In the genomic region with DNA sequence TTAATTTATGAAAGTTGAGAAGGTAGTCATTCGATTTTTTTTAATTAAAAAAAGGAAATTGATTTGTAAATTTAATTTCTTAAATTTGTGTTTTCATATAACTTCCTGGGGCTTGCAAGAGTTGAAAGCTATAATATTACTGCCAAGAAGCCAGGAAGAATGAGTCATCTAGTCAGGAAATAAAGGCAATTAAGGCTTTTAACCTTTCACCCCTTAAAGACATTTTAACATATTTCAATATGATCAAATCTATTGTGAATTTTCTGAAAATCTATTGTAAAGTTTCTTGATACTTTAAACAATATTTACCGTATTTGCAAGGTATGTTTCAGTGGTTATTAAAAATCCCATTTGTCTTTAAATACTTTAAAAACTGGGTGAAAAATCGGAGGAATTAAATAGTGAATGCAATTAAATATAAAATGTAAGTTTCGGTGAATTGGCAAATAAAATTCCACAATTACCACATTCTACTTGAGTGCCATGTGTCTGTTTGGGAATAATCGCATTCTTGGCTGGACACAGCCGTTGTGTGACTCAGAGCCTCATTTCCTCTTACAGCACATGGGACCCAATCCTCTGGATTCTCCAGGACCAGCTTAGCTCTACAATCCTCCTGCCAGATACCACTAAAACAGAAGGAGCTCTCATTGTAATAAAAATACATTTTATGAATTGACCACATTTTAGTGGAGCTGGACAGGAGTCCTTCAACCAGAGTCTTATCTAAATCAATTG, we compare ENCODE assay signal across 14 cellular contexts.
DNase-seq lines count a peak whose midpoint lies in the region; ATAC-seq and TF ChIP-seq lines count a peak whose summit lies in the region.
"Had no signal": no experiment of that assay in that cellular context is flagged by ENCODE, and none has a peak within 500 bp of the region (broad histone marks: within the 10 kb centered on the region; RNA-seq: fewer than 3 reads in every experiment).

No MANE protein-coding gene starts in this region.

- no peak overlapping the region for H3K9ac ChIP-seq in fibroblast of lung (ENCODE audit: insufficient read depth, low read length)
- no peak overlapping the region for H3K9ac ChIP-seq in smooth muscle cell (ENCODE audit: low read depth)

- H3K36me3 Mint-ChIP-seq in activated T-cell treated with anti-CD3 and anti-CD28 coated beads, Interleukin-2, amount 50 U/mL, for 4 hours (ENCODE audit: insufficient read depth): no peaks in the 10 kb centered on the region
- H3K36me3 Mint-ChIP-seq: activated naive CD8-positive, alpha-beta T cell had no signal

- H3K36me3 ChIP-seq in RWPE2 (ENCODE audit: low read depth): no peaks in the 10 kb centered on the region
- no peaks in the 10 kb centered on the region for H3K36me3 ChIP-seq in fibroblast of lung (ENCODE audit: control insufficient read depth, insufficient read depth, low read length)
- H3K36me3 ChIP-seq in smooth muscle cell (ENCODE audit: low read depth): no peaks in the 10 kb centered on the region

- H4K20me1 ChIP-seq in fibroblast of lung (ENCODE audit: control insufficient read depth, extremely low read depth, insufficient read depth, low read length): no peaks in the 10 kb centered on the region
- H4K20me1 ChIP-seq in smooth muscle cell (ENCODE audit: low read depth): no peaks in the 10 kb centered on the region

- peak; percentile 98 for ATAC-seq in RWPE2 (ENCODE audit: low read depth)
- no peak for ATAC-seq in activated T-cell treated with anti-CD3 and anti-CD28 coated beads, Interleukin-2, amount 50 U/mL, for 4 hours

- H3K4me2 ChIP-seq in fibroblast of lung (ENCODE audit: extremely low read depth, insufficient read depth, low read length) (no peak overlapping the region), smooth muscle cell (peak overlapping the region; percentile 7)

- H3K9me3 ChIP-seq in RWPE2 (ENCODE audit: severe bottlenecking) (no peaks in the 10 kb centered on the region), fibroblast of lung (ENCODE audit: control insufficient read depth, insufficient read depth, low read depth, low read length) (no peaks in the 10 kb centered on the region), smooth muscle cell (replicated peaks; ENCODE audit: low read depth) (no peaks in the 10 kb centered on the region)

- H3K27me3 Mint-ChIP-seq in activated T-cell treated with anti-CD3 and anti-CD28 coated beads, Interleukin-2, amount 50 U/mL, for 4 hours (ENCODE audit: low read depth): no peaks in the 10 kb centered on the region
- H3K27me3 Mint-ChIP-seq: activated CD4-positive, alpha-beta memory T cell treated with anti-CD3 and anti-CD28 coated beads, Interleukin-2, amount 10 ng/mL, durations not matched to agents 7 days and 5 days; activated naive CD8-positive, alpha-beta T cell had no signal

- peaks cover 13% of the 10 kb centered on the region for H3K9me3 Mint-ChIP-seq in activated T-cell treated with anti-CD3 and anti-CD28 coated beads, Interleukin-2, amount 50 U/mL, for 4 hours
- H3K9me3 Mint-ChIP-seq: endodermal cell had no signal

- no peaks in the 10 kb centered on the region for H3F3A ChIP-seq in smooth muscle cell (ENCODE audit: low read depth)

- 60% methylated on average over 6 of the region's 6 CpGs for WGBS in smooth muscle cell (ENCODE audit: low lambda C conversion rate)

- peaks cover 45% of the 10 kb centered on the region for H3K4me1 ChIP-seq in RWPE2 (ENCODE audit: insufficient read depth, poor library complexity, severe bottlenecking)
- no peaks in the 10 kb centered on the region for H3K4me1 ChIP-seq in fibroblast of lung (ENCODE audit: control insufficient read depth, extremely low read depth, insufficient read depth, low read length)
- H3K4me1 ChIP-seq in smooth muscle cell (ENCODE audit: low read depth): no peaks in the 10 kb centered on the region

- H3K27ac ChIP-seq in RWPE2 (ENCODE audit: poor library complexity, severe bottlenecking) (peak overlapping the region; percentile 97), fibroblast of lung (ENCODE audit: insufficient read depth, low read length) (peak overlapping the region; percentile 8), smooth muscle cell (ENCODE audit: low read depth) (no peak overlapping the region)

- H3K27me3 ChIP-seq in RWPE2 (ENCODE audit: insufficient read depth, poor library complexity, severe bottlenecking) (no peaks in the 10 kb centered on the region), fibroblast of lung (ENCODE audit: control insufficient read depth, insufficient read depth, low read length) (no peaks in the 10 kb centered on the region), smooth muscle cell (ENCODE audit: low read depth) (no peaks in the 10 kb centered on the region)

- H3K4me1 Mint-ChIP-seq in activated T-cell treated with anti-CD3 and anti-CD28 coated beads, Interleukin-2, amount 50 U/mL, for 4 hours (ENCODE audit: low read depth): no peaks in the 10 kb centered on the region
- H3K4me1 Mint-ChIP-seq: activated CD4-positive, alpha-beta memory T cell treated with anti-CD3 and anti-CD28 coated beads, Interleukin-2, amount 10 ng/mL, durations not matched to agents 7 days and 5 days; endodermal cell had no signal

- no peak overlapping the region for H3K4me3 Mint-ChIP-seq in activated T-cell treated with anti-CD3 and anti-CD28 coated beads, Interleukin-2, amount 50 U/mL, for 4 hours
- H3K4me3 Mint-ChIP-seq: activated CD4-positive, alpha-beta memory T cell treated with anti-CD3 and anti-CD28 coated beads, Interleukin-2, amount 10 ng/mL, durations not matched to agents 7 days and 5 days; activated naive CD8-positive, alpha-beta T cell; endodermal cell had no signal

- TF ChIP-seq CTCF in RWPE2 (IDR thresholded peaks at IDR 0.05; ENCODE audit: poor library complexity, severe bottlenecking) (no peak), fibroblast of lung (conservative IDR thresholded peaks at IDR 0.05 in 1 of 2, IDR thresholded peaks at IDR 0.05 in 1 of 2; ENCODE audit: low read depth in 1 of 2, low read length in 2 of 2) (no peak), smooth muscle cell (IDR thresholded peaks at IDR 0.05; ENCODE audit: borderline replicate concordance, insufficient read depth, poor library complexity, severe bottlenecking) (no peak)

- DNase-seq in NOMO-1 treated with DMSO at 0.1 percent for 48 hours (lab: John Stamatoyannopoulos, UW; ENCODE audit: unreplicated experiment) (peak; percentile 30), NOMO-1 (lab: John Stamatoyannopoulos, UW; ENCODE audit: unreplicated experiment in 2 of 2) (no peak), RWPE2 (ENCODE audit: low spot score) (peak; percentile 52), fibroblast of lung (ENCODE audit: low read depth in 2 of 2) (peak; percentile 77 to 82), smooth muscle cell (lab: John Stamatoyannopoulos, UW; ENCODE audit: unreplicated experiment) (no peak), GOT3 (lab: John Stamatoyannopoulos, UW) (no peak)
- DNase-seq in NK-92 treated with Interleukin-12 subunit alpha and Interleukin-12 subunit beta, amount 100 ng/mL, for 24 hours (lab: John Stamatoyannopoulos, UW): no peak
- no peak for DNase-seq in activated T-cell treated with anti-CD3 and anti-CD28 coated beads, Interleukin-2, amount 50 U/mL, for 4 hours
- DNase-seq: 8988T; activated CD4-positive, alpha-beta memory T cell treated with anti-CD3 and anti-CD28 coated beads, Interleukin-2, amount 10 ng/mL, durations not matched to agents 7 days and 5 days; endodermal cell; GDM1; NCI-H2171 had no signal

- H3K79me2 ChIP-seq in fibroblast of lung (ENCODE audit: control insufficient read depth, insufficient read depth, low read length) (no peaks in the 10 kb centered on the region), smooth muscle cell (ENCODE audit: low read depth) (no peaks in the 10 kb centered on the region)

- H3K4me3 ChIP-seq in RWPE2 (ENCODE audit: severe bottlenecking) (no peak overlapping the region), fibroblast of lung (replicated peaks in 1 of 4; ENCODE audit: control extremely low read depth in 1 of 4, insufficient read depth in 1 of 4, low read depth in 3 of 4, low read length in 4 of 4) (no peak overlapping the region), smooth muscle cell (no peak overlapping the region)

- H2AFZ ChIP-seq in fibroblast of lung (ENCODE audit: low read length) (no peak overlapping the region), smooth muscle cell (ENCODE audit: low read depth) (no peak overlapping the region)

Comparison
In these comparisons a context has a peak if more than half of its experiments do, and no peak if none do; other contexts are left out.
1. DNase-seq: peak in NOMO-1 treated with DMSO at 0.1 percent for 48 hours (single experiment), RWPE2 (single experiment) and fibroblast of lung (2 of 2); none in NOMO-1 (0 of 2), smooth muscle cell (single experiment), NK-92 treated with Interleukin-12 subunit alpha and Interleukin-12 subunit beta, amount 100 ng/mL, for 24 hours (single experiment), activated T-cell treated with anti-CD3 and anti-CD28 coated beads, Interleukin-2, amount 50 U/mL, for 4 hours (single experiment) and GOT3 (single experiment).